ENCODE assay signal across 9 cellular contexts in genomic region chr20:32110727-32111126, GRCh38. TPM values are rescaled to one million over a fixed set of nuclear protein-coding genes. Genes with fewer than 3 reads are reported as not detected.
DNase-seq lines count a peak whose midpoint lies in the region; TF ChIP-seq lines count a peak whose summit lies in the region.
"Had no signal": no experiment of that assay in that cellular context is flagged by ENCODE, and none has a peak within 500 bp of the region (broad histone marks: within the 10 kb centered on the region; RNA-seq: fewer than 3 reads in every experiment).

No MANE protein-coding gene starts in this region.

- intact Hi-C loops in ascending aorta (cut with DNase I) (no loop called here), adrenal gland (cut with DNase I) (no loop called here)

- CTCF ChIA-PET in activated naive CD4-positive, alpha-beta T cell treated with anti-CD3 and anti-CD28 coated beads, Interleukin-2, amount 10 ng/mL, durations not matched to agents 7 days and 5 days (lab: Charles Lee): no interaction called here

- no peaks in the 10 kb centered on the region for H3K27me3 ChIP-seq in ascending aorta
- no peaks in the 10 kb centered on the region for H3K27me3 ChIP-seq in liver (ENCODE audit: control insufficient read depth in 4 of 4, insufficient read depth in 4 of 4, low read length in 3 of 4)
- no peaks in the 10 kb centered on the region for H3K27me3 ChIP-seq in tibial nerve
- no peaks in the 10 kb centered on the region for H3K27me3 ChIP-seq in adrenal gland

- no peaks in the 10 kb centered on the region for H3K9me3 ChIP-seq in ascending aorta
- H3K9me3 ChIP-seq in liver (ENCODE audit: control insufficient read depth in 4 of 4, low read length in 3 of 4): no peaks in the 10 kb centered on the region
- no peaks in the 10 kb centered on the region for H3K9me3 ChIP-seq in tibial nerve
- no peaks in the 10 kb centered on the region for H3K9me3 ChIP-seq in adrenal gland (replicated peaks in 1 of 3)

- H3K27ac ChIP-seq in ascending aorta (no peak overlapping the region), liver (ENCODE audit: low read depth in 1 of 2, low read length in 2 of 2) (no peak overlapping the region), tibial nerve (peak overlapping the region in 1 of 4 donors; percentile 97), adrenal gland (peak overlapping the region in 2 of 5 donors; percentile 98 to 99)

- peak overlapping the region; percentile 93 for H3K27ac Mint-ChIP-seq in activated naive CD4-positive, alpha-beta T cell treated with anti-CD3 and anti-CD28 coated beads, Interleukin-2, amount 10 ng/mL, durations not matched to agents 7 days and 5 days

- peaks cover 30% of the 10 kb centered on the region for H3K4me1 Mint-ChIP-seq in activated naive CD4-positive, alpha-beta T cell treated with anti-CD3 and anti-CD28 coated beads, Interleukin-2, amount 10 ng/mL, durations not matched to agents 7 days and 5 days

- no peak for TF ChIP-seq EP300 in tibial nerve (IDR thresholded peaks at IDR 0.05)

- H3K4me1 ChIP-seq in ascending aorta (peaks cover 8 to 21% of the 10 kb centered on the region in 2 donors), liver (ENCODE audit: control insufficient read depth in 4 of 4, insufficient read depth in 4 of 4, low read length in 3 of 4) (peaks cover 3 to 31% (median 20%) of the 10 kb centered on the region in 4 donors), tibial nerve (peaks cover 0 to 50% (median 17%) of the 10 kb centered on the region in 4 donors), adrenal gland (replicated peaks in 1 of 2) (peaks cover 7 to 43% of the 10 kb centered on the region in 2 donors)

- peak overlapping the region in 1 of 2 donors; percentile 88 for H3K9ac ChIP-seq in liver (ENCODE audit: low read depth in 1 of 2, low read length in 2 of 2)

- H3K4me3 Mint-ChIP-seq in activated naive CD4-positive, alpha-beta T cell treated with anti-CD3 and anti-CD28 coated beads, Interleukin-2, amount 10 ng/mL, durations not matched to agents 7 days and 5 days: peak overlapping the region; percentile 95

- H3K27me3 Mint-ChIP-seq in activated naive CD4-positive, alpha-beta T cell treated with anti-CD3 and anti-CD28 coated beads, Interleukin-2, amount 10 ng/mL, durations not matched to agents 7 days and 5 days: no peaks in the 10 kb centered on the region

- H3K4me3 ChIP-seq in ascending aorta (peak overlapping the region; percentile 88 to 93), liver (ENCODE audit: low read depth in 1 of 3, low read length in 3 of 3) (peak overlapping the region in 2 of 3 donors; percentile 73 to 84), tibial nerve (peak overlapping the region; percentile 65 to 94 (median 89)), adrenal gland (peak overlapping the region in 2 of 4 donors; percentile 60 to 91)

- WGBS in liver: 72% methylated on average over 3 of the region's 3 CpGs
- 48 to 64% methylated on average over 3 of the region's 3 CpGs for WGBS in tibial nerve, 2 donors
- WGBS in adrenal gland, 4 donors: 50 to 67% (median 58%) methylated on average over 3 of the region's 3 CpGs

- H3K36me3 ChIP-seq in ascending aorta (peaks cover 0 to 7% of the 10 kb centered on the region in 2 donors), liver (ENCODE audit: control insufficient read depth in 4 of 4, insufficient read depth in 3 of 4, low read depth in 1 of 4, low read length in 3 of 4) (peaks cover 0 to 6% (median 3%) of the 10 kb centered on the region in 4 donors), tibial nerve (no peaks in the 10 kb centered on the region), adrenal gland (replicated peaks in 1 of 2) (no peaks in the 10 kb centered on the region)

- TF ChIP-seq CTCF in ascending aorta (IDR thresholded peaks at IDR 0.05) (no peak), liver (IDR thresholded peaks at IDR 0.05; ENCODE audit: low read depth, low read length, missing input control) (no peak), tibial nerve (IDR thresholded peaks at IDR 0.05) (no peak), adrenal gland (IDR thresholded peaks at IDR 0.05) (no peak)

- TF ChIP-seq RAD21 in liver (IDR thresholded peaks at IDR 0.05): no peak

- H3K36me3 Mint-ChIP-seq in activated naive CD4-positive, alpha-beta T cell treated with anti-CD3 and anti-CD28 coated beads, Interleukin-2, amount 10 ng/mL, durations not matched to agents 7 days and 5 days: peaks cover 13% of the 10 kb centered on the region

- no peak for DNase-seq in activated naive CD4-positive, alpha-beta T cell treated with anti-CD3 and anti-CD28 coated beads, Interleukin-2, amount 10 ng/mL, durations not matched to agents 7 days and 5 days
- no peak for DNase-seq in activated naive CD4-positive, alpha-beta T cell treated with anti-CD3 and anti-CD28 coated beads, Interleukin-2, amount 50 U/mL, for 16 hours
- DNase-seq in ascending aorta (ENCODE audit: low spot score in 2 of 2): no peak
- DNase-seq in tibial nerve (ENCODE audit: low spot score in 2 of 2): no peak
- DNase-seq in adrenal gland: no peak
- no peak for DNase-seq in NCI-H2196 treated with DMSO at 0.1 percent for 48 hours (lab: John Stamatoyannopoulos, UW; ENCODE audit: unreplicated experiment)
- DNase-seq in DMS79 treated with DMSO at 0.1 percent for 48 hours (lab: John Stamatoyannopoulos, UW): no peak
- DNase-seq: T1000 had no signal

- TF ChIP-seq POLR2A in tibial nerve (IDR thresholded peaks at IDR 0.05): no peak
- no peak for TF ChIP-seq POLR2A in adrenal gland (IDR thresholded peaks at IDR 0.05)

- H3K9me3 Mint-ChIP-seq in activated naive CD4-positive, alpha-beta T cell treated with anti-CD3 and anti-CD28 coated beads, Interleukin-2, amount 10 ng/mL, durations not matched to agents 7 days and 5 days: no peaks in the 10 kb centered on the region

TF ChIP-seq in liver, 16 proteins besides CTCF, POLR2A, EP300 and RAD21:
- no peak for TF ChIP-seq RXRA (IDR thresholded peaks at IDR 0.05)
- TF ChIP-seq REST (IDR thresholded peaks at IDR 0.05): no peak
- no peak for TF ChIP-seq HNF4G (IDR thresholded peaks at IDR 0.05)
- no peak for TF ChIP-seq YY1 (IDR thresholded peaks at IDR 0.05)
- TF ChIP-seq GABPA (IDR thresholded peaks at IDR 0.05 in 1 of 2, conservative IDR thresholded peaks at IDR 0.05 in 1 of 2): no peak
- TF ChIP-seq FOXA1 (IDR thresholded peaks at IDR 0.05): no peak
- no peak for TF ChIP-seq FOXA2 (IDR thresholded peaks at IDR 0.05)
- no peak for TF ChIP-seq MAX (IDR thresholded peaks at IDR 0.05)

RNA-seq across cellular contexts. Expression of gene TM9SF4, which starts 1.2 kb away (rescaled TPM):
- total RNA-seq in ascending aorta (29.2 TPM), liver (10 to 100 TPM; 20.7 to 23.8 TPM), tibial nerve (10 to 100 TPM; 23.1 to 40.5 (median 28.8) TPM), adrenal gland (10 to 100 TPM; 36.0 to 61.0 (median 49.6) TPM)
- polyA plus RNA-seq in liver (10 to 100 TPM; 15.9 to 26.2 TPM), adrenal gland (10 to 100 TPM; 23.2 to 47.3 (median 34.4) TPM)

RNA-seq across cellular contexts. Expression of gene HCK, which starts 58.7 kb away (rescaled TPM):
- total RNA-seq in ascending aorta (16.8 TPM), liver (10 to 100 TPM; 12.8 to 20.6 TPM), tibial nerve (10 to 100 TPM; 10.5 to 47.4 (median 13.7) TPM), adrenal gland (10 to 100 TPM in 7 of 8 donors, 1 to 10 TPM in 1; 4.3 to 49.8 (median 31.1) TPM)
- polyA plus RNA-seq in liver (1 to 10 TPM; 1.8 to 7.7 TPM), adrenal gland (10 to 100 TPM in 2 of 3 donors, 1 to 10 TPM in 1; 9.9 to 15.0 (median 10.0) TPM)
